13 cellular contexts compared by ENCODE assay signal in genomic region chr19:38413416-38413815, GRCh38. TPM values are rescaled to one million over a fixed set of nuclear protein-coding genes. Genes with fewer than 3 reads are reported as not detected.
DNase-seq lines count a peak whose midpoint lies in the region; ATAC-seq, FAIRE-seq and TF ChIP-seq lines count a peak whose summit lies in the region.
"Had no signal": no experiment of that assay in that cellular context is flagged by ENCODE, and none has a peak within 500 bp of the region (broad histone marks: within the 10 kb centered on the region; RNA-seq: fewer than 3 reads in every experiment).

No MANE protein-coding gene starts in this region.

- H3K4me2 ChIP-seq in K562 (ENCODE audit: insufficient read depth, low read length) = peak overlapping the region; percentile 70
- H3K4me2 ChIP-seq: BLaER1 had no signal

- intact Hi-C loops in K562 (cut with micrococcal nuclease) = loop anchor here (5.0 kb wide), 1 partner anchor 94 kb away; no protein-coding TSS in a partner anchor

- POLR2A ChIA-PET in CD8-positive, alpha-beta memory T cell (lab: Charles Lee) = no interaction called here
- POLR2A ChIA-PET in K562 (lab: Yijun Ruan, JAX) = interaction anchor here (0.6 to 3.3 kb wide), 5 partner anchors 9 to 246 kb away, joined by 3 to 30 read pairs (median 3); partner anchors contain the start of gene FAM98C

- peaks cover 15 to 18% (median 17%) of the 10 kb centered on the region in 3 donors for H3K4me1 Mint-ChIP-seq in CD8-positive, alpha-beta memory T cell
- H3K4me1 Mint-ChIP-seq in HFFc6 (ENCODE audit: low read depth) = peaks cover 19% of the 10 kb centered on the region

- H3K4me3 Mint-ChIP-seq in CD8-positive, alpha-beta memory T cell = no peak overlapping the region
- H3K4me3 Mint-ChIP-seq in HFFc6 = no peak overlapping the region

- H3K36me3 Mint-ChIP-seq in CD8-positive, alpha-beta memory T cell = peaks cover 0 to 6% (median 2%) of the 10 kb centered on the region in 3 donors
- no peaks in the 10 kb centered on the region for H3K36me3 Mint-ChIP-seq in HFFc6 (ENCODE audit: low read depth)

- peak overlapping the region; percentile 27 for H3K27ac ChIP-seq in CD8-positive, alpha-beta memory T cell (ENCODE audit: low read depth, low read length)
- H3K27ac ChIP-seq in K562 (ENCODE audit: extremely low read depth, low read depth, low read length) = peak overlapping the region; percentile 58
- H3K27ac ChIP-seq: BLaER1, HL-60 had no signal

- H3K9ac ChIP-seq in K562 (ENCODE audit: insufficient read depth in 1 of 2, low read depth in 2 of 2, low read length in 2 of 2) = peak overlapping the region in 1 of 2 experiments; percentile 87; a peak in 2 of 4 replicates
- H3K9ac ChIP-seq: BLaER1 had no signal

- in situ Hi-C loops in K562 (cut with MboI) = no loop called here

- no peaks in the 10 kb centered on the region for H3K27me3 Mint-ChIP-seq in CD8-positive, alpha-beta memory T cell
- H3K27me3 Mint-ChIP-seq in HFFc6 (ENCODE audit: insufficient read depth) = peaks cover 11% of the 10 kb centered on the region

- no peak for FAIRE-seq in K562 (lab: Jason Lieb, UNC)

- 26% methylated on average over 5 of the region's 6 CpGs for WGBS in K562 (ENCODE audit: insufficient coverage, low coverage, missing lambda C conversion rate)

- no peaks in the 10 kb centered on the region for H4K20me1 ChIP-seq in K562 (replicated peaks; ENCODE audit: control insufficient read depth, insufficient read depth, low read length)
- H4K20me1 ChIP-seq: BLaER1 had no signal

- peaks cover 11% of the 10 kb centered on the region for H3K4me1 ChIP-seq in CD8-positive, alpha-beta memory T cell (ENCODE audit: insufficient read depth, low read length)
- peaks cover 46 to 64% of the 10 kb centered on the region in 2 experiments for H3K4me1 ChIP-seq in K562 (replicated peaks in 1 of 2; ENCODE audit: control insufficient read depth in 2 of 2, insufficient read depth in 2 of 2, low read length in 2 of 2)

- TF ChIP-seq RAD21 in K562 (CRISPR knock-in tag; conservative IDR thresholded peaks at IDR 0.05 in 1 of 2, IDR thresholded peaks at IDR 0.05 in 1 of 2) = no peak

- TF ChIP-seq CTCF in K562 (IDR thresholded peaks at IDR 0.05 in 2 of 3, conservative IDR thresholded peaks at IDR 0.05 in 1 of 3; ENCODE audit: insufficient read depth in 2 of 3, low read depth in 1 of 3, low read length in 3 of 3) (no peak), HFFc6 (IDR thresholded peaks at IDR 0.05) (no peak)

- BruUV-seq in K562 (replicated peaks; lab: Mats Ljungman, UMichigan) = no TSS peak

- no peak overlapping the region for H3K4me3 ChIP-seq in CD8-positive, alpha-beta memory T cell (ENCODE audit: low read length)
- H3K4me3 ChIP-seq in K562 = no peak overlapping the region
- H3K4me3 ChIP-seq: BLaER1 had no signal

- no peak for TF ChIP-seq POLR2A in K562 (conservative IDR thresholded peaks at IDR 0.05)

- H3K36me3 ChIP-seq in CD8-positive, alpha-beta memory T cell (ENCODE audit: insufficient read depth, low read length) = no peaks in the 10 kb centered on the region
- peaks cover 5% of the 10 kb centered on the region; the same call in 2 of the 3 replicates for H3K36me3 ChIP-seq in K562 (ENCODE audit: control insufficient read depth, insufficient read depth, low read length)
- H3K36me3 ChIP-seq: BLaER1 had no signal

- TF ChIP-seq EP300 in K562 (IDR thresholded peaks at IDR 0.05; ENCODE audit: low read length) = no peak

- peaks cover 2% of the 10 kb centered on the region for H3K9me1 ChIP-seq in K562 (ENCODE audit: control insufficient read depth, insufficient read depth, low read length)

- H3K9me3 ChIP-seq in CD8-positive, alpha-beta memory T cell (ENCODE audit: low read length) = no peaks in the 10 kb centered on the region
- H3K9me3 ChIP-seq in K562 (replicated peaks; ENCODE audit: control insufficient read depth, insufficient read depth, low read depth, low read length) = no peaks in the 10 kb centered on the region
- H3K9me3 ChIP-seq: BLaER1 had no signal

- CTCF ChIA-PET in CD8-positive, alpha-beta memory T cell (lab: Charles Lee) = interaction anchor here (2.3 kb wide), 1 partner anchor 10 kb away, joined by 10 read pairs; the partner anchor contains the start of gene FAM98C
- CTCF ChIA-PET in K562 (lab: Yijun Ruan, JAX; ENCODE audit: low intra/inter-chr PET ratio) = no interaction called here

- ATAC-seq in K562 (no peak), GM18858 (IDR thresholded peaks at IDR 0.05; ENCODE audit: unreplicated experiment) (no peak)

- no peaks in the 10 kb centered on the region for H3K79me2 ChIP-seq in K562 (ENCODE audit: control insufficient read depth, insufficient read depth, low read length)

- DNase-seq in CD8-positive, alpha-beta memory T cell = no peak
- DNase-seq in K562 (ENCODE audit: extremely low read depth in 1 of 4, low spot score in 3 of 4) (no peak), HFFc6 (no peak)
- DNase-seq: 8988T, AML-193, DMS53, GF-D8, HCEC 1CT, KBM-7 had no signal

- H3K27me3 ChIP-seq in CD8-positive, alpha-beta memory T cell (ENCODE audit: insufficient read depth, low read length, poor library complexity, severe bottlenecking) = no peaks in the 10 kb centered on the region
- no peaks in the 10 kb centered on the region for H3K27me3 ChIP-seq in K562 (ENCODE audit: control insufficient read depth in 2 of 2, insufficient read depth in 2 of 2, low read length in 2 of 2)
- H3K27me3 ChIP-seq: BLaER1 had no signal

- H3K9me3 Mint-ChIP-seq in CD8-positive, alpha-beta memory T cell = no peaks in the 10 kb centered on the region
- H3K9me3 Mint-ChIP-seq in HFFc6 = no peaks in the 10 kb centered on the region

- H2AFZ ChIP-seq in K562 (ENCODE audit: low read depth, low read length) = peak overlapping the region; percentile 21; the same call in 1 of the 2 replicates

- no peak overlapping the region for H3K27ac Mint-ChIP-seq in CD8-positive, alpha-beta memory T cell
- no peak overlapping the region for H3K27ac Mint-ChIP-seq in HFFc6

RNA-seq across cellular contexts. Expression of gene FAM98C, which starts 10.5 kb away (rescaled TPM):
- total RNA-seq in CD8-positive, alpha-beta memory T cell = 10 to 100 TPM; 17.8 to 25.2 TPM
- polyA plus RNA-seq in CD8-positive, alpha-beta memory T cell = 16.8 TPM
- 20.3 and 72.0 TPM in 2 replicates for total RNA-seq in K562 (2011; cell fraction: chromatin; rRNA removed; ENCODE audit: low replicate concordance)
- total RNA-seq in K562 (2011; cell fraction: nucleolus; rRNA removed) = 76.2 and 91.1 TPM in 2 replicates
- 41.2 and 45.5 TPM in 2 replicates for total RNA-seq in K562 (2011; cell fraction: nucleoplasm; rRNA removed)
- total RNA-seq in K562 (2014; rRNA removed) (28.3 and 31.2 TPM in 2 replicates), K562 (2014; rRNA removed; fragmentation: Illumina TruSeq; extraction: Trizol) (6.8 and 7.2 TPM in 2 replicates), K562 (2015; rRNA removed; fragmentation: Illumina TruSeq; extraction: Trizol) (12.6 and 13.7 TPM in 2 replicates), K562 (2021) (26.0 and 26.7 TPM in 2 replicates)
- polyA plus RNA-seq in K562 (2011; rRNA removed) (16.0 and 22.7 TPM in 2 replicates), K562 (2014; fragmentation: Illumina TruSeq; extraction: Trizol) (9.6 and 13.1 TPM in 2 replicates), K562 (2014; fragmentation: Nextera tagmentation; extraction: Ambion mirVana) (1 to 10 TPM; 1.7 to 4.3 TPM), K562 (2014; rRNA removed) (40.8 and 43.8 TPM in 2 replicates)
- polyA plus RNA-seq in K562 (2011; cell fraction: cytosol; rRNA removed) = 25.2 and 53.5 TPM in 2 replicates
- polyA plus RNA-seq in K562 (2011; cell fraction: nucleus; rRNA removed) = 72.4 and 115 TPM in 2 replicates
- 18.2 and 37.7 TPM in 2 replicates for polyA plus RNA-seq in K562 (2012)
- polyA minus RNA-seq in K562 (2011; rRNA and poly(A)+ RNA removed) = 3.4 and 5.0 TPM in 2 replicates
- polyA minus RNA-seq in K562 (2011; cell fraction: cytosol; rRNA and poly(A)+ RNA removed) = 17.2 and 20.5 TPM in 2 replicates
- polyA minus RNA-seq in K562 (2011; cell fraction: nucleus; rRNA and poly(A)+ RNA removed) = 17.5 and 23.6 TPM in 2 replicates
- 10 to 100 TPM; 12.5 to 16.9 (median 15.6) TPM for total RNA-seq in HFFc6 (2021; fragmentation: NEBNext Ultra II Directional; extraction: Animal tissue kit (Norgen Biotek cat#: 25700))

RNA-seq across cellular contexts. Expression of gene RASGRP4, which starts 12.6 kb away (rescaled TPM):
- 1 to 10 TPM; 1.8 to 2.0 TPM for total RNA-seq in CD8-positive, alpha-beta memory T cell
- polyA plus RNA-seq in CD8-positive, alpha-beta memory T cell = not detected
- total RNA-seq in K562 (2011; cell fraction: chromatin; rRNA removed; ENCODE audit: low replicate concordance) = 5.4 and 14.4 TPM in 2 replicates
- 6.4 and 8.8 TPM in 2 replicates for total RNA-seq in K562 (2011; cell fraction: nucleolus; rRNA removed)
- total RNA-seq in K562 (2011; cell fraction: nucleoplasm; rRNA removed) = 5.6 and 10.2 TPM in 2 replicates
- total RNA-seq in K562 (2014; rRNA removed) = 2.8 and 3.8 TPM in 2 replicates
- 1.1 TPM in 2 replicates for total RNA-seq in K562 (2014; rRNA removed; fragmentation: Illumina TruSeq; extraction: Trizol)
- total RNA-seq in K562 (2015; rRNA removed; fragmentation: Illumina TruSeq; extraction: Trizol) = 3.5 and 3.8 TPM in 2 replicates
- total RNA-seq in K562 (2021) = 3.9 TPM in 2 replicates
- polyA plus RNA-seq in K562 (2011; rRNA removed) = 4.5 and 11.4 TPM in 2 replicates
- 11.2 and 13.0 TPM in 2 replicates for polyA plus RNA-seq in K562 (2011; cell fraction: cytosol; rRNA removed)
- polyA plus RNA-seq in K562 (2011; cell fraction: nucleus; rRNA removed) = 23.4 and 27.1 TPM in 2 replicates
- 5.5 and 22.2 TPM in 2 replicates for polyA plus RNA-seq in K562 (2012)
- polyA plus RNA-seq in K562 (2014; fragmentation: Illumina TruSeq; extraction: Trizol) = 4.4 and 4.8 TPM in 2 replicates
- under 1 TPM; 0.39 to 0.55 TPM for polyA plus RNA-seq in K562 (2014; fragmentation: Nextera tagmentation; extraction: Ambion mirVana)
- 3.4 and 4.6 TPM in 2 replicates for polyA plus RNA-seq in K562 (2014; rRNA removed)
- polyA minus RNA-seq in K562 (2011; rRNA and poly(A)+ RNA removed) = 1.8 and 2.5 TPM in 2 replicates
- 4.3 and 6.2 TPM in 2 replicates for polyA minus RNA-seq in K562 (2011; cell fraction: cytosol; rRNA and poly(A)+ RNA removed)
- polyA minus RNA-seq in K562 (2011; cell fraction: nucleus; rRNA and poly(A)+ RNA removed) = 3.0 and 5.6 TPM in 2 replicates
- total RNA-seq in HFFc6 (2021; fragmentation: NEBNext Ultra II Directional; extraction: Animal tissue kit (Norgen Biotek cat#: 25700)) = not detected

RNA-seq across cellular contexts. Expression of gene RYR1, which starts 20.1 kb away (rescaled TPM):
- total RNA-seq in CD8-positive, alpha-beta memory T cell = 1 to 10 TPM; 1.4 to 3.3 TPM
- 0.71 TPM for polyA plus RNA-seq in CD8-positive, alpha-beta memory T cell
- total RNA-seq in K562 (2011; cell fraction: chromatin; rRNA removed; ENCODE audit: low replicate concordance) = 52.1 and 114 TPM in 2 replicates
- total RNA-seq in K562 (2011; cell fraction: nucleolus; rRNA removed) = 41.3 and 44.4 TPM in 2 replicates
- total RNA-seq in K562 (2011; cell fraction: nucleoplasm; rRNA removed) = 47.0 and 64.5 TPM in 2 replicates
- total RNA-seq in K562 (2014; rRNA removed) = 4.6 and 5.1 TPM in 2 replicates
- 2.3 and 2.9 TPM in 2 replicates for total RNA-seq in K562 (2014; rRNA removed; fragmentation: Illumina TruSeq; extraction: Trizol)
- total RNA-seq in K562 (2015; rRNA removed; fragmentation: Illumina TruSeq; extraction: Trizol) = 2.7 and 3.1 TPM in 2 replicates
- 5.3 and 7.4 TPM in 2 replicates for total RNA-seq in K562 (2021)
- polyA plus RNA-seq in K562 (2011; rRNA removed) = 3.0 and 3.7 TPM in 2 replicates
- polyA plus RNA-seq in K562 (2011; cell fraction: cytosol; rRNA removed) = 3.6 and 4.2 TPM in 2 replicates
- 23.2 and 44.6 TPM in 2 replicates for polyA plus RNA-seq in K562 (2011; cell fraction: nucleus; rRNA removed)
- 6.7 and 7.4 TPM in 2 replicates for polyA plus RNA-seq in K562 (2012)
- polyA plus RNA-seq in K562 (2014; fragmentation: Illumina TruSeq; extraction: Trizol) = 6.0 and 7.4 TPM in 2 replicates
- under 1 TPM; 0.11 to 0.58 TPM for polyA plus RNA-seq in K562 (2014; fragmentation: Nextera tagmentation; extraction: Ambion mirVana)
- polyA plus RNA-seq in K562 (2014; rRNA removed) = 5.6 and 6.6 TPM in 2 replicates
- polyA minus RNA-seq in K562 (2011; rRNA and poly(A)+ RNA removed) = 2.7 and 10.5 TPM in 2 replicates
- 3.2 and 9.9 TPM in 2 replicates for polyA minus RNA-seq in K562 (2011; cell fraction: cytosol; rRNA and poly(A)+ RNA removed)
- 9.3 and 13.7 TPM in 2 replicates for polyA minus RNA-seq in K562 (2011; cell fraction: nucleus; rRNA and poly(A)+ RNA removed)
- total RNA-seq in HFFc6 (2021; fragmentation: NEBNext Ultra II Directional; extraction: Animal tissue kit (Norgen Biotek cat#: 25700)) = not detected
- total RNA-seq: H4 had no signal

RNA-seq across cellular contexts. Expression of gene SPRED3, which starts 24.9 kb away (rescaled TPM):
- total RNA-seq in CD8-positive, alpha-beta memory T cell = under 1 TPM; 0.33 to 0.66 TPM
- polyA plus RNA-seq in CD8-positive, alpha-beta memory T cell = not detected
- total RNA-seq in K562 (2011; cell fraction: chromatin; rRNA removed; ENCODE audit: low replicate concordance) = 7.2 and 10.1 TPM in 2 replicates
- total RNA-seq in K562 (2011; cell fraction: nucleolus; rRNA removed) = 3.6 and 6.3 TPM in 2 replicates
- total RNA-seq in K562 (2011; cell fraction: nucleoplasm; rRNA removed) = 4.3 and 11.0 TPM in 2 replicates
- total RNA-seq in K562 (2014; rRNA removed) = 0.05 and 0.41 TPM in 2 replicates
- total RNA-seq in K562 (2014; rRNA removed; fragmentation: Illumina TruSeq; extraction: Trizol) = 0.32 and 0.36 TPM in 2 replicates
- 0.15 and 0.25 TPM in 2 replicates for total RNA-seq in K562 (2015; rRNA removed; fragmentation: Illumina TruSeq; extraction: Trizol)
- 0.81 and 0.95 TPM in 2 replicates for total RNA-seq in K562 (2021)
- 0.47 and 0.62 TPM in 2 replicates for polyA plus RNA-seq in K562 (2011; rRNA removed)
- 0.57 and 0.58 TPM in 2 replicates for polyA plus RNA-seq in K562 (2011; cell fraction: cytosol; rRNA removed)
- 3.0 and 4.3 TPM in 2 replicates for polyA plus RNA-seq in K562 (2011; cell fraction: nucleus; rRNA removed)
- 0.70 and 3.0 TPM in 2 replicates for polyA plus RNA-seq in K562 (2012)
- 0.30 and 0.89 TPM in 2 replicates for polyA plus RNA-seq in K562 (2014; fragmentation: Illumina TruSeq; extraction: Trizol)
- under 1 TPM; 0.21 to 0.25 TPM for polyA plus RNA-seq in K562 (2014; fragmentation: Nextera tagmentation; extraction: Ambion mirVana)
- polyA plus RNA-seq in K562 (2014; rRNA removed) = 0.63 and 1.3 TPM in 2 replicates
- polyA minus RNA-seq in K562 (2011; rRNA and poly(A)+ RNA removed) = 0.03 and 0.39 TPM in 2 replicates
- polyA minus RNA-seq in K562 (2011; cell fraction: cytosol; rRNA and poly(A)+ RNA removed) = not detected in 2 replicates
- polyA minus RNA-seq in K562 (2011; cell fraction: nucleus; rRNA and poly(A)+ RNA removed) = 0.89 and 1.3 TPM in 2 replicates
- total RNA-seq in HFFc6 (2021; fragmentation: NEBNext Ultra II Directional; extraction: Animal tissue kit (Norgen Biotek cat#: 25700)) = 10 to 100 TPM; 11.7 to 15.3 (median 13.1) TPM

RNA-seq across cellular contexts. Expression of gene GGN, which starts 25.6 kb away (rescaled TPM):
- under 1 TPM in 1 of 2 experiments, not detected in 1; 0.15 TPM for total RNA-seq in CD8-positive, alpha-beta memory T cell
- polyA plus RNA-seq in CD8-positive, alpha-beta memory T cell = not detected
- 0.12 TPM in 1 of 2 replicates, not detected in the other for total RNA-seq in K562 (2011; cell fraction: chromatin; rRNA removed; ENCODE audit: low replicate concordance)
- total RNA-seq in K562 (2011; cell fraction: nucleolus; rRNA removed) = 0.50 TPM in 1 of 2 replicates, not detected in the other
- total RNA-seq in K562 (2011; cell fraction: nucleoplasm; rRNA removed) = 0.15 TPM in 1 of 2 replicates, not detected in the other
- not detected in 2 replicates for total RNA-seq in K562 (2014; rRNA removed)
- not detected in 2 replicates for total RNA-seq in K562 (2014; rRNA removed; fragmentation: Illumina TruSeq; extraction: Trizol)
- total RNA-seq in K562 (2015; rRNA removed; fragmentation: Illumina TruSeq; extraction: Trizol) = not detected in 2 replicates
- total RNA-seq in K562 (2021) = 0.25 and 0.33 TPM in 2 replicates
- 0.12 TPM in 1 of 2 replicates, not detected in the other for polyA plus RNA-seq in K562 (2011; rRNA removed)
- 0.03 and 0.04 TPM in 2 replicates for polyA plus RNA-seq in K562 (2011; cell fraction: cytosol; rRNA removed)
- 0.46 and 0.63 TPM in 2 replicates for polyA plus RNA-seq in K562 (2011; cell fraction: nucleus; rRNA removed)
- 0.52 and 0.94 TPM in 2 replicates for polyA plus RNA-seq in K562 (2012)
- not detected in 2 replicates for polyA plus RNA-seq in K562 (2014; fragmentation: Illumina TruSeq; extraction: Trizol)
- polyA plus RNA-seq in K562 (2014; fragmentation: Nextera tagmentation; extraction: Ambion mirVana) = not detected
- 0.15 and 0.16 TPM in 2 replicates for polyA plus RNA-seq in K562 (2014; rRNA removed)
- not detected in 2 replicates for polyA minus RNA-seq in K562 (2011; rRNA and poly(A)+ RNA removed)
- not detected in 2 replicates for polyA minus RNA-seq in K562 (2011; cell fraction: cytosol; rRNA and poly(A)+ RNA removed)
- 0.54 TPM in 1 of 2 replicates, not detected in the other for polyA minus RNA-seq in K562 (2011; cell fraction: nucleus; rRNA and poly(A)+ RNA removed)
- 1 to 10 TPM; 1.7 to 3.2 (median 2.2) TPM for total RNA-seq in HFFc6 (2021; fragmentation: NEBNext Ultra II Directional; extraction: Animal tissue kit (Norgen Biotek cat#: 25700))
